In genomic region chr18:43396266-43396665, GRCh38 we compare ENCODE assay signal across 9 cellular contexts.
A peak's percentile ranks its signal among the peaks of the same experiment; 100 is the strongest.
DNase-seq lines count a peak whose midpoint lies in the region; ATAC-seq, FAIRE-seq and TF ChIP-seq lines count a peak whose summit lies in the region.
"Had no signal": no experiment of that assay in that cellular context is flagged by ENCODE, and none has a peak within 500 bp of the region (broad histone marks: within the 10 kb centered on the region; RNA-seq: fewer than 3 reads in every experiment).

No MANE protein-coding gene starts in this region.

- H3K79me2 ChIP-seq in DOHH2 (ENCODE audit: control insufficient read depth, low read length) = no peaks in the 10 kb centered on the region
- H3K79me2 ChIP-seq in astrocyte (ENCODE audit: insufficient read depth, low read length) = no peaks in the 10 kb centered on the region

- H3K27me3 Mint-ChIP-seq in astrocyte (ENCODE audit: low read depth, unreplicated experiment) = no peaks in the 10 kb centered on the region
- H3K27me3 Mint-ChIP-seq: activated naive CD4-positive, alpha-beta T cell treated with anti-CD3 and anti-CD28 coated beads, Interleukin-2, amount 50 U/mL, for 24 hours had no signal

- H2AFZ ChIP-seq in astrocyte (ENCODE audit: low read depth, low read length) = no peak overlapping the region

- H3F3A ChIP-seq in DOHH2 (ENCODE audit: control insufficient read depth, insufficient read depth) = no peaks in the 10 kb centered on the region

- H3K36me3 Mint-ChIP-seq in astrocyte (ENCODE audit: low read depth, unreplicated experiment) = no peaks in the 10 kb centered on the region
- H3K36me3 Mint-ChIP-seq: activated naive CD4-positive, alpha-beta T cell treated with anti-CD3 and anti-CD28 coated beads, Interleukin-2, amount 50 U/mL, for 24 hours had no signal

- H3K4me1 Mint-ChIP-seq in astrocyte (ENCODE audit: low read depth, unreplicated experiment) = no peaks in the 10 kb centered on the region
- H3K4me1 Mint-ChIP-seq: activated naive CD4-positive, alpha-beta T cell treated with anti-CD3 and anti-CD28 coated beads, Interleukin-2, amount 50 U/mL, for 24 hours had no signal

- H3K4me1 ChIP-seq in DOHH2 (ENCODE audit: control insufficient read depth, low read length) = no peaks in the 10 kb centered on the region
- no peaks in the 10 kb centered on the region for H3K4me1 ChIP-seq in astrocyte (ENCODE audit: insufficient read depth, low read length)
- no peaks in the 10 kb centered on the region for H3K4me1 ChIP-seq in lower lobe of right lung

- H3K4me3 Mint-ChIP-seq in astrocyte (ENCODE audit: unreplicated experiment) = no peak overlapping the region
- H3K4me3 Mint-ChIP-seq: activated naive CD4-positive, alpha-beta T cell treated with anti-CD3 and anti-CD28 coated beads, Interleukin-2, amount 50 U/mL, for 24 hours had no signal

- H3K27me3 ChIP-seq in DOHH2 (ENCODE audit: control insufficient read depth, low read length) (no peaks in the 10 kb centered on the region), astrocyte (ENCODE audit: insufficient read depth, low read length) (no peaks in the 10 kb centered on the region), lower lobe of right lung (ENCODE audit: low read depth) (no peaks in the 10 kb centered on the region)

- H3K9ac ChIP-seq in astrocyte (ENCODE audit: low read length) = no peak overlapping the region

- FAIRE-seq in astrocyte (lab: Jason Lieb, UNC) = no peak

- no peaks in the 10 kb centered on the region for H4K20me1 ChIP-seq in DOHH2 (ENCODE audit: control insufficient read depth, insufficient read depth, low read depth, low read length)
- no peaks in the 10 kb centered on the region for H4K20me1 ChIP-seq in astrocyte (ENCODE audit: insufficient read depth, low read length)

- H3K27ac Mint-ChIP-seq in astrocyte (ENCODE audit: unreplicated experiment) = no peak overlapping the region
- H3K27ac Mint-ChIP-seq: activated naive CD4-positive, alpha-beta T cell treated with anti-CD3 and anti-CD28 coated beads, Interleukin-2, amount 50 U/mL, for 24 hours had no signal

- no peak for ATAC-seq in lower lobe of right lung

- DNase-seq in NCI-H1417 (lab: John Stamatoyannopoulos, UW) (peak in 2 of 3 experiments; percentile 7 to 70), astrocyte (ENCODE audit: low read depth) (no peak), midbrain (lab: John Stamatoyannopoulos, UW) (peak; percentile 18), OCI-M2 (lab: John Stamatoyannopoulos, UW; ENCODE audit: unreplicated experiment) (no peak), lower lobe of right lung (no peak)
- no peak for DNase-seq in activated T-cell treated with anti-CD3 and anti-CD28 coated beads, Interleukin-2, amount 50 U/mL, for 48 hours
- DNase-seq in activated effector memory CD4-positive, alpha-beta T cell treated with Interleukin-2 at 50 U/mL for 16 hours = no peak

- no peak overlapping the region for H3K27ac ChIP-seq in DOHH2 (ENCODE audit: low read depth, low read length)
- H3K27ac ChIP-seq in astrocyte (ENCODE audit: low read depth, low read length) = no peak overlapping the region
- H3K27ac ChIP-seq in lower lobe of right lung = no peak overlapping the region

- H3K9me2 ChIP-seq in DOHH2 (replicated peaks; ENCODE audit: control insufficient read depth, low read length) = no peaks in the 10 kb centered on the region

- H3K36me3 ChIP-seq in DOHH2 (ENCODE audit: control insufficient read depth, low read length) (no peaks in the 10 kb centered on the region), astrocyte (ENCODE audit: insufficient read depth, low read length) (no peaks in the 10 kb centered on the region), lower lobe of right lung (no peaks in the 10 kb centered on the region)

- H3K4me3 ChIP-seq in DOHH2 (ENCODE audit: low read length) = no peak overlapping the region
- no peak overlapping the region for H3K4me3 ChIP-seq in astrocyte (ENCODE audit: insufficient read depth, low read depth, low read length)
- no peak overlapping the region for H3K4me3 ChIP-seq in lower lobe of right lung

- intact Hi-C loops in lower lobe of right lung (cut with DNase I) = no loop called here

- no peaks in the 10 kb centered on the region for H3K9me3 ChIP-seq in DOHH2 (ENCODE audit: control insufficient read depth, insufficient read depth, low read length)
- no peaks in the 10 kb centered on the region for H3K9me3 ChIP-seq in astrocyte (ENCODE audit: insufficient read depth, low read depth, low read length)
- no peaks in the 10 kb centered on the region for H3K9me3 ChIP-seq in lower lobe of right lung

- TF ChIP-seq CTCF in DOHH2 (IDR thresholded peaks at IDR 0.05; ENCODE audit: low read depth, low read length, poor library complexity, severe bottlenecking) (peak; percentile 47), astrocyte (IDR thresholded peaks at IDR 0.05; ENCODE audit: insufficient read depth, low read depth, low read length) (peak; percentile 55), lower lobe of right lung (IDR thresholded peaks at IDR 0.05) (no peak)

- H3K4me2 ChIP-seq in DOHH2 (ENCODE audit: low read length) = no peak overlapping the region
- no peak overlapping the region for H3K4me2 ChIP-seq in astrocyte (ENCODE audit: low read length)

- no peaks in the 10 kb centered on the region for H3K9me3 Mint-ChIP-seq in astrocyte (ENCODE audit: unreplicated experiment)
- H3K9me3 Mint-ChIP-seq: activated naive CD4-positive, alpha-beta T cell treated with anti-CD3 and anti-CD28 coated beads, Interleukin-2, amount 50 U/mL, for 24 hours had no signal

Comparison
In these comparisons a context has a peak if more than half of its experiments do, and no peak if none do; other contexts are left out.
1. DNase-seq: peak in NCI-H1417 (2 of 3) and midbrain (single experiment); none in astrocyte (single experiment), activated T-cell treated with anti-CD3 and anti-CD28 coated beads, Interleukin-2, amount 50 U/mL, for 48 hours (0 of 2), activated effector memory CD4-positive, alpha-beta T cell treated with Interleukin-2 at 50 U/mL for 16 hours (single experiment), OCI-M2 (single experiment) and lower lobe of right lung (single experiment).